ENCODE assay signal across 8 cellular contexts in the genomic region with DNA sequence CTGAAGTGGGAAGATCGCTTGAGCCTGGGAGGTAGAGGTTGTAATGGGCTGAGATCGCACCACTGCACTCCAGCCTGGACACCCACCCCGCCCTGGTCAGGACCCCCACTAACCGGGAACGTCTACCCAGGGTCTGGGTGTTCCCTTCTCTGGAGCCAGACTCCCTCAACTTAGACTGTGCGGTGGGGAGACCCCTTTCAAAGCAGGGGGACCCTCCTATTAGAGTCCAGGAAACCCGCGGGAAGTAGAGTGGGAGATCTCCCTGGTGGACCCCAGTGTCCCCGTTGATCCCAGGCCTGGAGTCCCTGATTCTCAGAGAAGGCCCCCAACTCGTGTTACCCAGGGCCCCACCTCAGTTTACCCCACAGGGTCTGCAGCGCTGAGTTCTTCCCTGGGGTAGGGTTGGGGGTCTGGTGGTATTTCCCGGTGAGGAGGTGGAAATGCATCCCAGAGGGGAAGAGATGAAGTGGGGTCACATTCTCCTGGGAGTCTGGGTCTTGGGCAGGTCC. TPM values are rescaled to one million over a fixed set of nuclear protein-coding genes. Genes with fewer than 3 reads are reported as not detected.
A peak's percentile ranks its signal among the peaks of the same experiment; 100 is the strongest.
DNase-seq lines count a peak whose midpoint lies in the region; ATAC-seq and TF ChIP-seq lines count a peak whose summit lies in the region.

No MANE protein-coding gene starts in this region.

- peaks cover 0 to 12% (median 6%) of the 10 kb centered on the region in 3 donors for H3K27me3 ChIP-seq in gastrocnemius medialis

- in situ Hi-C loops in gastrocnemius medialis (cut with MboI; ENCODE audit: low sequenced_read_pairs in 4 of 4), result loop anchor here in 3 of 4 donors (5.0 to 10.0 kb wide), 2 partner anchors 53 to 55 kb away; no protein-coding TSS in a partner anchor

- H3K27ac ChIP-seq in SK-N-MC, result no peak overlapping the region
- peak overlapping the region; percentile 82 to 83 (median 82) for H3K27ac ChIP-seq in gastrocnemius medialis

- peaks cover 5% of the 10 kb centered on the region; the same call in 1 of the 2 replicates for H3K36me3 ChIP-seq in SK-N-MC (ENCODE audit: insufficient read depth, low read length)
- no peaks in the 10 kb centered on the region for H3K36me3 ChIP-seq in gastrocnemius medialis

- H3K9me3 ChIP-seq in SK-N-MC (ENCODE audit: low read depth, low read length) (no peaks in the 10 kb centered on the region), gastrocnemius medialis (no peaks in the 10 kb centered on the region)

- H3K4me3 ChIP-seq in GM12865 (ENCODE audit: low read depth, low read length) (peak overlapping the region; percentile 88), SK-N-MC (peak overlapping the region; percentile 89), fibroblast of pulmonary artery (replicated peaks; ENCODE audit: low read depth, low read length) (peak overlapping the region; percentile 70), gastrocnemius medialis (peak overlapping the region; percentile 58 to 64 (median 60))

- TF ChIP-seq POLR2A in gastrocnemius medialis (IDR thresholded peaks at IDR 0.05), result no peak
- TF ChIP-seq POLR2A in erythroblast (IDR thresholded peaks at IDR 0.05; ENCODE audit: low read length), result no peak

- DNase-seq in GM12865 (ENCODE audit: low read depth), result no peak
- DNase-seq in SK-N-MC (ENCODE audit: low read depth, low spot score), result no peak
- DNase-seq in fibroblast of pulmonary artery (ENCODE audit: low read depth), result no peak
- no peak for DNase-seq in gastrocnemius medialis
- no peak for DNase-seq in activated CD4-positive, CD25-positive, alpha-beta regulatory T cell treated with anti-CD3 and anti-CD28 coated beads, Interleukin-2, amount 50 U/mL, for 72 hours
- DNase-seq in erythroblast (lab: John Stamatoyannopoulos, UW), result no peak
- no peak for DNase-seq in dedifferentiated amniotic fluid mesenchymal stem cell (ENCODE audit: extremely low spot score)

- intact Hi-C loops in gastrocnemius medialis (cut with DNase I; ENCODE audit: low total_unique reads), result loop anchor here (1.0 to 10.0 kb wide), 2 partner anchors 146 to 153 kb away; a partner anchor contains a TSS

- H3K4me1 ChIP-seq in gastrocnemius medialis, result peaks cover 0 to 5% of the 10 kb centered on the region in 2 donors

- TF ChIP-seq CTCF in GM12865 (IDR thresholded peaks at IDR 0.05; ENCODE audit: insufficient read depth, low read depth, low read length, missing control alignments), result no peak
- no peak for TF ChIP-seq CTCF in fibroblast of pulmonary artery (IDR thresholded peaks at IDR 0.05; ENCODE audit: low read length, missing control alignments)
- no peak for TF ChIP-seq CTCF in gastrocnemius medialis (IDR thresholded peaks at IDR 0.05 in 4 of 5, conservative IDR thresholded peaks at IDR 0.05 in 1 of 5)

- peak overlapping the region; percentile 78 for H3K9ac ChIP-seq in SK-N-MC (ENCODE audit: insufficient read length)

- no peak for ATAC-seq in gastrocnemius medialis
- ATAC-seq in activated CD4-positive, CD25-positive, alpha-beta regulatory T cell treated with anti-CD3 and anti-CD28 coated beads, Interleukin-2, amount 50 U/mL, for 24 hours, result no peak

RNA-seq across cellular contexts. Expression of a gene that starts 6.1 kb away (rescaled TPM):
- total RNA-seq in gastrocnemius medialis, result 100 to 1,000 TPM; 476 to 810 (median 543) TPM

RNA-seq across cellular contexts. Expression of a gene that starts 35.0 kb away (rescaled TPM):
- not detected for total RNA-seq in gastrocnemius medialis
